8 cellular contexts compared by ENCODE assay signal in genomic region chr12:104137175-104137901, GRCh38. TPM values are rescaled to one million over a fixed set of nuclear protein-coding genes. Genes with fewer than 3 reads are reported as not detected.
DNase-seq lines count a peak whose midpoint lies in the region; ATAC-seq and TF ChIP-seq lines count a peak whose summit lies in the region.

No MANE protein-coding gene starts in this region.

- peaks cover 4% of the 10 kb centered on the region for H3K36me3 Mint-ChIP-seq in activated T-helper 2 cell treated with anti-CD3 and anti-CD28 coated beads, Interferon-gamma antibody, Interleukin-2, Interleukin-4, amounts not matched to agents 10 μg/mL and 5 μg/mL and 100 μg/mL, durations not matched to agents 14 hours and 24 hours and 36 hours (ENCODE audit: low read depth)
- no peaks in the 10 kb centered on the region for H3K36me3 Mint-ChIP-seq in natural killer cell treated with Interleukin-12 subunit alpha and Interleukin-12 subunit beta and Interleukin-15 and Interleukin-18, amount 100 ng/mL, for 72 hours

- CTCF ChIA-PET in PC-9 (lab: Charles Lee): no interaction called here

- no peaks in the 10 kb centered on the region for H3K9me3 ChIP-seq in PC-9 (ENCODE audit: insufficient read depth, low read depth)
- no peaks in the 10 kb centered on the region for H3K9me3 ChIP-seq in stomach

- DNase-seq in AG08396 (ENCODE audit: low spot score) (peak; percentile 49), PC-9 (peak; percentile 28 to 37), fibroblast of peridontal ligament (ENCODE audit: extremely low read depth) (peak; percentile 44), stomach (peak; percentile 34)
- peak; percentile 46 for DNase-seq in activated T-helper 2 cell treated with anti-CD3 and anti-CD28 coated beads, Interferon-gamma antibody, Interleukin-2, Interleukin-4, amounts not matched to agents 10 μg/mL and 5 μg/mL and 100 μg/mL, durations not matched to agents 14 hours and 24 hours and 36 hours (ENCODE audit: low spot score)
- DNase-seq in natural killer cell treated with Interleukin-12 subunit alpha and Interleukin-12 subunit beta and Interleukin-15 and Interleukin-18, amount 100 ng/mL, for 72 hours (ENCODE audit: low spot score): peak; percentile 74

- H3K79me2 ChIP-seq in PC-9 (ENCODE audit: low read depth): peaks cover 33% of the 10 kb centered on the region

- peaks cover 13% of the 10 kb centered on the region; the same call in 1 of the 2 replicates for H3F3A ChIP-seq in PC-9 (ENCODE audit: insufficient read depth, low read depth)

- H3K4me3 ChIP-seq in PC-9 (peak overlapping the region; percentile 78), stomach (peak overlapping the region; percentile 76 to 89 (median 84))

- H2AFZ ChIP-seq in PC-9: peak overlapping the region; percentile 77

- no peak for TF ChIP-seq CTCF in PC-9 (conservative IDR thresholded peaks at IDR 0.05)
- no peak for TF ChIP-seq CTCF in stomach (IDR thresholded peaks at IDR 0.05)

- peak overlapping the region; percentile 86 for H3K27ac Mint-ChIP-seq in activated T-helper 2 cell treated with anti-CD3 and anti-CD28 coated beads, Interferon-gamma antibody, Interleukin-2, Interleukin-4, amounts not matched to agents 10 μg/mL and 5 μg/mL and 100 μg/mL, durations not matched to agents 14 hours and 24 hours and 36 hours
- peak overlapping the region; percentile 66 to 69 for H3K27ac Mint-ChIP-seq in natural killer cell treated with Interleukin-12 subunit alpha and Interleukin-12 subunit beta and Interleukin-15 and Interleukin-18, amount 100 ng/mL, for 72 hours

- ATAC-seq in GM18868 (IDR thresholded peaks at IDR 0.05; ENCODE audit: unreplicated experiment) (peak; percentile 27), HG03103 (IDR thresholded peaks at IDR 0.05; ENCODE audit: low read depth, unreplicated experiment) (peak; percentile 23)
- ATAC-seq in natural killer cell treated with Interleukin-12 subunit alpha and Interleukin-12 subunit beta and Interleukin-15 and Interleukin-18, amount 100 ng/mL, for 72 hours: peak; percentile 11 to 45

- H3K36me3 ChIP-seq in PC-9 (ENCODE audit: low read depth) (peaks cover 9% of the 10 kb centered on the region; the same call in 1 of the 2 replicates), stomach (peaks cover 0 to 22% (median 20%) of the 10 kb centered on the region in 4 donors)

- no peaks in the 10 kb centered on the region for H3K27me3 ChIP-seq in PC-9 (ENCODE audit: insufficient read depth, low read depth)
- no peaks in the 10 kb centered on the region for H3K27me3 ChIP-seq in stomach

- POLR2A ChIA-PET in PC-9 (lab: Charles Lee; ENCODE audit: unreplicated experiment): interaction anchor here (0.6 to 1.4 kb wide), 3 partner anchors 40 to 81 kb away, joined by 3 to 8 read pairs (median 7); no protein-coding TSS in a partner anchor

- intact Hi-C loops in PC-9 (cut with micrococcal nuclease; ENCODE audit: unreplicated experiment) (loop anchor here (10.0 kb wide), 1 partner anchor 177 kb away; no protein-coding TSS in a partner anchor), stomach (cut with DNase I; ENCODE audit: low total_unique reads) (no loop called here)
- intact Hi-C loops in activated T-helper 2 cell treated with anti-CD3 and anti-CD28 coated beads, Interferon-gamma antibody, Interleukin-2, Interleukin-4, amounts not matched to agents 10 μg/mL and 5 μg/mL and 100 μg/mL, durations not matched to agents 14 hours and 24 hours and 36 hours (cut with micrococcal nuclease): loop anchor here (5.0 kb wide), 2 partner anchors 170 to 210 kb away; partner anchors contain the start of gene TDG

- peak overlapping the region; percentile 84 for H3K4me3 Mint-ChIP-seq in activated T-helper 2 cell treated with anti-CD3 and anti-CD28 coated beads, Interferon-gamma antibody, Interleukin-2, Interleukin-4, amounts not matched to agents 10 μg/mL and 5 μg/mL and 100 μg/mL, durations not matched to agents 14 hours and 24 hours and 36 hours (ENCODE audit: low read depth)
- peak overlapping the region; percentile 83 for H3K4me3 Mint-ChIP-seq in natural killer cell treated with Interleukin-12 subunit alpha and Interleukin-12 subunit beta and Interleukin-15 and Interleukin-18, amount 100 ng/mL, for 72 hours

- peaks cover 8% of the 10 kb centered on the region for H3K27me3 Mint-ChIP-seq in activated T-helper 2 cell treated with anti-CD3 and anti-CD28 coated beads, Interferon-gamma antibody, Interleukin-2, Interleukin-4, amounts not matched to agents 10 μg/mL and 5 μg/mL and 100 μg/mL, durations not matched to agents 14 hours and 24 hours and 36 hours (ENCODE audit: low read depth)
- H3K27me3 Mint-ChIP-seq in natural killer cell treated with Interleukin-12 subunit alpha and Interleukin-12 subunit beta and Interleukin-15 and Interleukin-18, amount 100 ng/mL, for 72 hours: peaks cover 3 to 4% of the 10 kb centered on the region in 2 donors

- peaks cover 26% of the 10 kb centered on the region for H3K4me1 ChIP-seq in PC-9 (replicated peaks; ENCODE audit: insufficient read depth)
- H3K4me1 ChIP-seq in stomach: peaks cover 25 to 53% (median 35%) of the 10 kb centered on the region in 4 donors

- H3K9me2 ChIP-seq in PC-9 (ENCODE audit: insufficient read depth): no peaks in the 10 kb centered on the region

- no peak for TF ChIP-seq EP300 in stomach (IDR thresholded peaks at IDR 0.05)

- peaks cover 22% of the 10 kb centered on the region for H3K4me1 Mint-ChIP-seq in activated T-helper 2 cell treated with anti-CD3 and anti-CD28 coated beads, Interferon-gamma antibody, Interleukin-2, Interleukin-4, amounts not matched to agents 10 μg/mL and 5 μg/mL and 100 μg/mL, durations not matched to agents 14 hours and 24 hours and 36 hours (ENCODE audit: low read depth)
- peaks cover 15 to 18% of the 10 kb centered on the region in 2 donors for H3K4me1 Mint-ChIP-seq in natural killer cell treated with Interleukin-12 subunit alpha and Interleukin-12 subunit beta and Interleukin-15 and Interleukin-18, amount 100 ng/mL, for 72 hours (ENCODE audit: low read depth in 2 of 2)

- H4K20me1 ChIP-seq in PC-9 (ENCODE audit: insufficient read depth): no peaks in the 10 kb centered on the region

- H3K27ac ChIP-seq in PC-9 (peak overlapping the region; percentile 15; the same call in 1 of the 2 replicates), stomach (peak overlapping the region; percentile 82 to 97 (median 86))

- no peak for TF ChIP-seq POLR2A in stomach (IDR thresholded peaks at IDR 0.05)

- H3K9me3 Mint-ChIP-seq in activated T-helper 2 cell treated with anti-CD3 and anti-CD28 coated beads, Interferon-gamma antibody, Interleukin-2, Interleukin-4, amounts not matched to agents 10 μg/mL and 5 μg/mL and 100 μg/mL, durations not matched to agents 14 hours and 24 hours and 36 hours: no peaks in the 10 kb centered on the region
- no peaks in the 10 kb centered on the region for H3K9me3 Mint-ChIP-seq in natural killer cell treated with Interleukin-12 subunit alpha and Interleukin-12 subunit beta and Interleukin-15 and Interleukin-18, amount 100 ng/mL, for 72 hours

- no TSS peak for BruUV-seq in PC-9 (replicated peaks; lab: Mats Ljungman, UMichigan)

- peak overlapping the region; percentile 97 for H3K4me2 ChIP-seq in PC-9

- 0 to 1% (median 0%) methylated on average over 11 to 73 of the region's 74 CpGs for WGBS in stomach, 5 donors

RNA-seq across cellular contexts. Expression of gene NFYB, which starts 0.7 kb away (rescaled TPM):
- 30.6 and 36.7 TPM in 2 replicates for total RNA-seq in PC-9 (2021)
- total RNA-seq in activated T-helper 2 cell treated with anti-CD3 and anti-CD28 coated beads, Interferon-gamma antibody, Interleukin-2, Interleukin-4, amounts not matched to agents 10 μg/mL and 5 μg/mL and 100 μg/mL, durations not matched to agents 14 hours and 24 hours and 36 hours: 29.0 and 30.0 TPM in 2 replicates
- 10 to 100 TPM; 13.1 to 18.5 TPM for total RNA-seq in natural killer cell treated with Interleukin-12 subunit alpha and Interleukin-12 subunit beta and Interleukin-15 and Interleukin-18, amount 100 ng/mL, for 72 hours
- total RNA-seq in stomach: 10 to 100 TPM in 3 of 5 donors, 1 to 10 TPM in 2; 1.4 to 47.5 (median 19.1) TPM
- 10 to 100 TPM; 19.2 to 26.4 (median 20.9) TPM for polyA plus RNA-seq in stomach

Comparison
In these comparisons a context has a peak if more than half of its experiments do, and no peak if none do; other contexts are left out.
1. Peak in every context shown above with its lines: DNase-seq, ATAC-seq, H3K4me3 ChIP-seq and H3K27ac ChIP-seq.